Comparison of ENCODE assay signal across 8 cellular contexts in the genomic region with DNA sequence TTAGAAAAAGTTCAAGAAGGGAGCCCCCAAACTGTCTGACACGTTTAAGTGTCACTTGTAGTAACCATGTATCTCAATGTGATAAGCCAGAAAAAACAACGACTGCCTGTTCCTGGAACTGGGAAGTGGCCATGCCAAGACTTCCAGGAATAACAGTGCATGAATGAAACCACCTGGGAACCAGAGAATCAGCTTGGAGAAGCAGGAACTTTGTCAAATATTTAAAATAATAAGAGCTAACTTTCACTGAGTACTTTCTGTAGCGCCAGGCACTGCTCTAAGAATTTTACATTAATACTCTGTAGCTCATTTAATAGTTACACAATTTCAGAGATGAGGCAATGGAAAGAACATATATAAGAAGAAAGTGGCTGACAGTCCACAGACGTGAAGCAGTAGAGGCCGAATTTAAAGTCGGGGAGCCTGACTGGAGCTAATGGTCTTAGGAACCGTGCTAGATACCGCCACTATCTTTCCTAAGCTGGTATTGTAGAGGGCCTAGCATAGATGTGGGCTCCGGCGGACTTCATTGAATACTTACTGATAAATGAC.
A peak's percentile ranks its signal among the peaks of the same experiment; 100 is the strongest.
DNase-seq lines count a peak whose midpoint lies in the region; ATAC-seq and TF ChIP-seq lines count a peak whose summit lies in the region.

No MANE protein-coding gene starts in this region.

- peaks cover 49% of the 10 kb centered on the region for H3K4me1 ChIP-seq in ACC112 (ENCODE audit: control insufficient read depth, insufficient read depth, low read length, unreplicated experiment)

- H3K4me1 Mint-ChIP-seq in nephron = peaks cover 29% of the 10 kb centered on the region

- peak overlapping the region; percentile 98 for H3K4me3 ChIP-seq in ACC112 (ENCODE audit: low read depth, low read length)

- peak overlapping the region; percentile 98 for H3K27ac ChIP-seq in ACC112 (ENCODE audit: low read depth, low read length)

- no peak for TF ChIP-seq POLR2A in erythroblast (IDR thresholded peaks at IDR 0.05; ENCODE audit: low read length)

- DNase-seq in erythroblast (lab: John Stamatoyannopoulos, UW) = peak; percentile 71 to 75
- no peak for DNase-seq in HuH-7.5 (ENCODE audit: low spot score)
- no peak for DNase-seq in HEK293T (ENCODE audit: extremely low spot score)

- POLR2A ChIA-PET in HEK293T (lab: Yijun Ruan, JAX) = interaction anchor here (1.1 to 1.8 kb wide), 2 partner anchors 11 to 75 kb away, joined by 3 to 4 read pairs; partner anchors contain the start of gene PLSCR2

- no peak overlapping the region for H2AFZ ChIP-seq in ACC112 (ENCODE audit: low read length, unreplicated experiment)

- H3K36me3 ChIP-seq in ACC112 (ENCODE audit: insufficient read depth, low read length) = peaks cover 39% of the 10 kb centered on the region

- no peaks in the 10 kb centered on the region for H3K9me3 Mint-ChIP-seq in nephron

- no peak for TF ChIP-seq CTCF in nephron (IDR thresholded peaks at IDR 0.05; ENCODE audit: unreplicated experiment in 3 of 3)

- peak overlapping the region; percentile 96 to 99 (median 99) for H3K4me3 Mint-ChIP-seq in nephron

- H3K36me3 Mint-ChIP-seq in nephron (ENCODE audit: low read depth) = peaks cover 5% of the 10 kb centered on the region

- ATAC-seq in GM18517 (IDR thresholded peaks at IDR 0.05; ENCODE audit: unreplicated experiment) (peak; percentile 16), HG03103 (IDR thresholded peaks at IDR 0.05; ENCODE audit: low read depth, unreplicated experiment) (peak; percentile 6), SK-N-SH treated with all-trans-retinoic acid at 6 μM for 48 hours (peak; percentile 39)

- H3K79me2 ChIP-seq in ACC112 (ENCODE audit: control insufficient read depth, insufficient read depth, low read length, unreplicated experiment) = peaks cover 80% of the 10 kb centered on the region

- H3K27me3 ChIP-seq in ACC112 (ENCODE audit: insufficient read depth, low read length) = no peaks in the 10 kb centered on the region

- H3K27ac Mint-ChIP-seq in nephron = peak overlapping the region; percentile 94 to 99 (median 97)

- CTCF ChIA-PET in HEK293T (lab: Yijun Ruan, JAX) = no interaction called here

- no peaks in the 10 kb centered on the region for H3K27me3 Mint-ChIP-seq in nephron (ENCODE audit: low read depth)

TF ChIP-seq in SK-N-SH treated with all-trans-retinoic acid at 6 μM for 48 hours, 23 proteins besides CTCF, POLR2A, EP300 and RAD21:
- TF ChIP-seq ZNF8 (CRISPR knock-in tag; IDR thresholded peaks at IDR 0.05) = no peak
- TF ChIP-seq ISL1 (CRISPR knock-in tag; IDR thresholded peaks at IDR 0.05) = no peak
- no peak for TF ChIP-seq TSHZ2 (CRISPR knock-in tag; IDR thresholded peaks at IDR 0.05)
- TF ChIP-seq SNAI2 (CRISPR knock-in tag; IDR thresholded peaks at IDR 0.05) = no peak

TF ChIP-seq in HEK293T, 16 proteins besides CTCF, POLR2A, EP300 and RAD21:
- TF ChIP-seq NFRKB (IDR thresholded peaks at IDR 0.05) = no peak
- no peak for TF ChIP-seq FOXK2 (IDR thresholded peaks at IDR 0.05)
- TF ChIP-seq ZNF384 (IDR thresholded peaks at IDR 0.05) = no peak
- no peak for TF ChIP-seq BHLHE40 (IDR thresholded peaks at IDR 0.05; ENCODE audit: borderline replicate concordance)
- no peak for TF ChIP-seq LEF1 (IDR thresholded peaks at IDR 0.05; ENCODE audit: borderline replicate concordance)
- TF ChIP-seq FOXM1 (IDR thresholded peaks at IDR 0.05; ENCODE audit: borderline replicate concordance) = no peak
- TF ChIP-seq ARNT (IDR thresholded peaks at IDR 0.05) = no peak
- no peak for TF ChIP-seq TARDBP (IDR thresholded peaks at IDR 0.05)
- TF ChIP-seq FOXA1 (IDR thresholded peaks at IDR 0.05) = no peak
- no peak for TF ChIP-seq HDGF (IDR thresholded peaks at IDR 0.05; ENCODE audit: borderline replicate concordance)

Comparison
In these comparisons a context has a peak if more than half of its experiments do, and no peak if none do; other contexts are left out.
1. DNase-seq: peak in erythroblast (2 of 2); none in HuH-7.5 (single experiment) and HEK293T (single experiment).
2. Peak in every context shown above with its lines, with median percentiles within 50 percentile points of each other: ATAC-seq.